In genomic region chr9:8660383-8660782, GRCh38 we compare ENCODE assay signal across 13 cellular contexts.
DNase-seq lines count a peak whose midpoint lies in the region; ATAC-seq and TF ChIP-seq lines count a peak whose summit lies in the region.
"Had no signal": no experiment of that assay in that cellular context is flagged by ENCODE, and none has a peak within 500 bp of the region (broad histone marks: within the 10 kb centered on the region; RNA-seq: fewer than 3 reads in every experiment).

No MANE protein-coding gene starts in this region.

- intact Hi-C loops in transverse colon (cut with DNase I; ENCODE audit: low total_unique reads): no loop called here

- peaks cover 21% of the 10 kb centered on the region for H3K4me1 ChIP-seq in adipocyte (ENCODE audit: control insufficient read depth, insufficient read depth, low read length)
- H3K4me1 ChIP-seq in transverse colon: peaks cover 0 to 13% (median 3%) of the 10 kb centered on the region in 4 donors
- H3K4me1 ChIP-seq: A549, esophagus squamous epithelium, SJSA1 had no signal

- no peak for TF ChIP-seq POLR2A in transverse colon (IDR thresholded peaks at IDR 0.05)

- no peak for ATAC-seq in HG02571 (IDR thresholded peaks at IDR 0.05; ENCODE audit: unreplicated experiment)
- ATAC-seq in GM18867 (IDR thresholded peaks at IDR 0.05; ENCODE audit: unreplicated experiment): no peak
- ATAC-seq: A549; activated T-cell treated with anti-CD3 and anti-CD28 coated beads, Interleukin-2, amount 50 U/mL, for 72 hours had no signal

- TF ChIP-seq CTCF in kidney epithelial cell (IDR thresholded peaks at IDR 0.05; ENCODE audit: insufficient read depth, low read length, poor library complexity, severe bottlenecking) (no peak), transverse colon (IDR thresholded peaks at IDR 0.05) (no peak)

- H3K4me3 ChIP-seq in adipocyte (ENCODE audit: low read length): peak overlapping the region; percentile 20
- H3K4me3 ChIP-seq in kidney epithelial cell (ENCODE audit: low read depth, low read length): no peak overlapping the region
- no peak overlapping the region for H3K4me3 ChIP-seq in transverse colon
- H3K4me3 ChIP-seq: A549, esophagus squamous epithelium, SJSA1 had no signal

- no peak for TF ChIP-seq EP300 in transverse colon (IDR thresholded peaks at IDR 0.05; ENCODE audit: low read depth)

- H3K9me3 ChIP-seq in adipocyte (ENCODE audit: control insufficient read depth, low read length) (no peaks in the 10 kb centered on the region), transverse colon (no peaks in the 10 kb centered on the region)
- H3K9me3 ChIP-seq: A549, esophagus squamous epithelium, SJSA1 had no signal

- H3K27me3 ChIP-seq in adipocyte (replicated peaks; ENCODE audit: control insufficient read depth, insufficient read depth, low read length): no peaks in the 10 kb centered on the region
- no peaks in the 10 kb centered on the region for H3K27me3 ChIP-seq in kidney epithelial cell (ENCODE audit: control insufficient read depth, insufficient read depth, low read length)
- no peaks in the 10 kb centered on the region for H3K27me3 ChIP-seq in transverse colon
- H3K27me3 ChIP-seq: esophagus squamous epithelium, SJSA1 had no signal

- no peak overlapping the region for H3K9ac ChIP-seq in adipocyte (ENCODE audit: low read length)

- DNase-seq in NCI-H2107 treated with DMSO at 0.1 percent for 48 hours (lab: John Stamatoyannopoulos, UW; ENCODE audit: unreplicated experiment): peak; percentile 33
- no peak for DNase-seq in NCI-H2107 (lab: John Stamatoyannopoulos, UW)
- DNase-seq in adipocyte (ENCODE audit: low read depth): no peak
- peak; percentile 54 for DNase-seq in kidney epithelial cell (ENCODE audit: low read depth)
- DNase-seq in transverse colon: peak; percentile 45
- DNase-seq in GOT3 (lab: John Stamatoyannopoulos, UW): no peak
- DNase-seq: activated T-cell treated with anti-CD3 and anti-CD28 coated beads, Interleukin-2, amount 50 U/mL, for 72 hours; esophagus squamous epithelium; H9 had no signal

- H3K36me3 ChIP-seq in adipocyte (ENCODE audit: control insufficient read depth, insufficient read depth, low read length, severe bottlenecking): no peaks in the 10 kb centered on the region
- H3K36me3 ChIP-seq in kidney epithelial cell (ENCODE audit: control insufficient read depth, insufficient read depth, low read length): no peaks in the 10 kb centered on the region
- H3K36me3 ChIP-seq in transverse colon: no peaks in the 10 kb centered on the region
- H3K36me3 ChIP-seq: esophagus squamous epithelium, SJSA1 had no signal

- in situ Hi-C loops in transverse colon (cut with MboI; ENCODE audit: low pct_ligation_motif_present in 1 of 4, low pct_unique_long_range_greater_than_20kb in 1 of 4, low sequenced_read_pairs in 3 of 4): no loop called here

- no peak overlapping the region for H3K27ac ChIP-seq in transverse colon
- H3K27ac ChIP-seq: A549, esophagus squamous epithelium, SJSA1 had no signal

Comparison
In these comparisons a context has a peak if more than half of its experiments do, and no peak if none do; other contexts are left out.
1. DNase-seq: peak in NCI-H2107 treated with DMSO at 0.1 percent for 48 hours (single experiment), kidney epithelial cell (single experiment) and transverse colon (single experiment); none in NCI-H2107 (single experiment), adipocyte (single experiment) and GOT3 (single experiment).